ENCODE assay signal across 8 cellular contexts in genomic region chr2:23381084-23381483, GRCh38. TPM values are rescaled to one million over a fixed set of nuclear protein-coding genes. Genes with fewer than 3 reads are reported as not detected.
DNase-seq lines count a peak whose midpoint lies in the region; ATAC-seq and TF ChIP-seq lines count a peak whose summit lies in the region.

No MANE protein-coding gene starts in this region.

- H3K4me1 Mint-ChIP-seq in activated CD4-positive, alpha-beta T cell treated with anti-CD3 and anti-CD28 coated beads for 36 hours = peaks cover 21% of the 10 kb centered on the region
- peaks cover 16% of the 10 kb centered on the region for H3K4me1 Mint-ChIP-seq in activated T-helper 17 cell treated with anti-CD3 and anti-CD28 coated beads, Interleukin-2, amount 50 U/mL, for 72 hours

- H3K4me3 ChIP-seq in lower leg skin (ENCODE audit: low read depth, poor library complexity, severe bottlenecking) = no peak overlapping the region

- ATAC-seq in activated CD4-positive, alpha-beta T cell treated with anti-CD3 and anti-CD28 coated beads for 36 hours = peak; percentile 42
- peak; percentile 34 for ATAC-seq in activated T-helper 17 cell treated with anti-CD3 and anti-CD28 coated beads, Interleukin-2, amount 50 U/mL, for 72 hours (replicated peaks)
- no peak for ATAC-seq in GM19035 (IDR thresholded peaks at IDR 0.05; ENCODE audit: unreplicated experiment)
- ATAC-seq in HG03095 (IDR thresholded peaks at IDR 0.05; ENCODE audit: unreplicated experiment) = no peak

- peak; percentile 60 for DNase-seq in activated CD4-positive, alpha-beta T cell treated with anti-CD3 and anti-CD28 coated beads for 36 hours
- DNase-seq in activated CD4-positive, alpha-beta T cell treated with anti-CD3 and anti-CD28 coated beads for 1 hour = no peak
- DNase-seq in NCI-H1436 treated with DMSO at 0.1 percent for 48 hours (lab: John Stamatoyannopoulos, UW) (peak; percentile 30), lower leg skin (ENCODE audit: low spot score in 2 of 2) (peak; percentile 79 to 91), germinal center (ENCODE audit: low spot score) (no peak)

- WGBS in lower leg skin, 2 donors = 25 to 32% methylated on average over 6 of the region's 6 CpGs

- H3K9me3 Mint-ChIP-seq in activated CD4-positive, alpha-beta T cell treated with anti-CD3 and anti-CD28 coated beads for 36 hours (ENCODE audit: low read depth) = no peaks in the 10 kb centered on the region
- no peaks in the 10 kb centered on the region for H3K9me3 Mint-ChIP-seq in activated T-helper 17 cell treated with anti-CD3 and anti-CD28 coated beads, Interleukin-2, amount 50 U/mL, for 72 hours

- CTCF ChIA-PET in activated CD4-positive, alpha-beta T cell treated with anti-CD3 and anti-CD28 coated beads for 36 hours (lab: Charles Lee) = no interaction called here

- H3K27ac Mint-ChIP-seq in activated CD4-positive, alpha-beta T cell treated with anti-CD3 and anti-CD28 coated beads for 36 hours = peak overlapping the region; percentile 94
- no peak overlapping the region for H3K27ac Mint-ChIP-seq in activated T-helper 17 cell treated with anti-CD3 and anti-CD28 coated beads, Interleukin-2, amount 50 U/mL, for 72 hours

- intact Hi-C loops in activated CD4-positive, alpha-beta T cell treated with anti-CD3 and anti-CD28 coated beads for 36 hours (cut with DNase I, micrococcal nuclease) = loop anchor here in 1 of 2 experiments (2.0 to 10.0 kb wide), 3 partner anchors 56 to 694 kb away; partner anchors contain the start of genes ATAD2B and SF3B6
- intact Hi-C loops in lower leg skin (cut with DNase I; ENCODE audit: low total_unique reads) = no loop called here

- H3K36me3 Mint-ChIP-seq in activated CD4-positive, alpha-beta T cell treated with anti-CD3 and anti-CD28 coated beads for 36 hours (ENCODE audit: low read depth) = no peaks in the 10 kb centered on the region
- H3K36me3 Mint-ChIP-seq in activated T-helper 17 cell treated with anti-CD3 and anti-CD28 coated beads, Interleukin-2, amount 50 U/mL, for 72 hours (ENCODE audit: low read depth) = peaks cover 6% of the 10 kb centered on the region

- TF ChIP-seq POLR2A in lower leg skin (IDR thresholded peaks at IDR 0.05) = no peak

- TF ChIP-seq CTCF in lower leg skin (IDR thresholded peaks at IDR 0.05) = no peak

- H3K27me3 Mint-ChIP-seq in activated CD4-positive, alpha-beta T cell treated with anti-CD3 and anti-CD28 coated beads for 36 hours = peaks cover 32% of the 10 kb centered on the region
- H3K27me3 Mint-ChIP-seq in activated T-helper 17 cell treated with anti-CD3 and anti-CD28 coated beads, Interleukin-2, amount 50 U/mL, for 72 hours = peaks cover 39% of the 10 kb centered on the region

- peak overlapping the region; percentile 34 for H3K4me3 Mint-ChIP-seq in activated CD4-positive, alpha-beta T cell treated with anti-CD3 and anti-CD28 coated beads for 36 hours
- H3K4me3 Mint-ChIP-seq in activated T-helper 17 cell treated with anti-CD3 and anti-CD28 coated beads, Interleukin-2, amount 50 U/mL, for 72 hours = peak overlapping the region; percentile 53

- POLR2A ChIA-PET in activated CD4-positive, alpha-beta T cell treated with anti-CD3 and anti-CD28 coated beads for 36 hours (lab: Charles Lee) = no interaction called here

RNA-seq across cellular contexts. Expression of gene KLHL29, which starts 3.9 kb away (rescaled TPM):
- total RNA-seq in activated CD4-positive, alpha-beta T cell treated with anti-CD3 and anti-CD28 coated beads for 36 hours = 1 to 10 TPM; 1.7 to 2.0 TPM
- total RNA-seq in activated T-helper 17 cell treated with anti-CD3 and anti-CD28 coated beads, Interleukin-2, amount 50 U/mL, for 72 hours = under 1 TPM; 0.26 to 0.56 TPM
- 10 to 100 TPM; 10.1 to 27.3 (median 15.7) TPM for total RNA-seq in lower leg skin

Comparison
In these comparisons a context has a peak if more than half of its experiments do, and no peak if none do; other contexts are left out.
1. DNase-seq: peak in activated CD4-positive, alpha-beta T cell treated with anti-CD3 and anti-CD28 coated beads for 36 hours (single experiment), NCI-H1436 treated with DMSO at 0.1 percent for 48 hours (single experiment) and lower leg skin (2 of 2); none in activated CD4-positive, alpha-beta T cell treated with anti-CD3 and anti-CD28 coated beads for 1 hour (single experiment) and germinal center (single experiment).
2. ATAC-seq: peak in activated CD4-positive, alpha-beta T cell treated with anti-CD3 and anti-CD28 coated beads for 36 hours (single experiment) and activated T-helper 17 cell treated with anti-CD3 and anti-CD28 coated beads, Interleukin-2, amount 50 U/mL, for 72 hours (single experiment); none in GM19035 (single experiment) and HG03095 (single experiment).